ENCODE assay signal across 8 cellular contexts in genomic region chr9:136437839-136438547, GRCh38. TPM values are rescaled to one million over a fixed set of nuclear protein-coding genes. Genes with fewer than 3 reads are reported as not detected.
A peak's percentile ranks its signal among the peaks of the same experiment; 100 is the strongest.
DNase-seq lines count a peak whose midpoint lies in the region; ATAC-seq and TF ChIP-seq lines count a peak whose summit lies in the region.

No MANE protein-coding gene starts in this region.

- no peaks in the 10 kb centered on the region for H3K9me3 ChIP-seq in PC-3 (ENCODE audit: low read length)

- POLR2A ChIA-PET in PC-3 (lab: Charles Lee; ENCODE audit: unreplicated experiment): no interaction called here

- intact Hi-C loops in Calu3 (cut with micrococcal nuclease; ENCODE audit: unreplicated experiment): no loop called here
- intact Hi-C loops in PC-3 (cut with micrococcal nuclease): no loop called here
- intact Hi-C loops in sciatic nerve (cut with DNase I): no loop called here

- ATAC-seq in PC-3 (no peak), GM19463 (IDR thresholded peaks at IDR 0.05; ENCODE audit: unreplicated experiment) (no peak), sciatic nerve (no peak)

- H3K9me3 Mint-ChIP-seq in Calu3 (ENCODE audit: low read depth, unreplicated experiment): no peaks in the 10 kb centered on the region
- H3K9me3 Mint-ChIP-seq in osteocyte (ENCODE audit: unreplicated experiment): no peaks in the 10 kb centered on the region

- H3K36me3 ChIP-seq in PC-3 (ENCODE audit: low read depth, low read length): no peaks in the 10 kb centered on the region

- peak overlapping the region; percentile 87 for H3K4me3 ChIP-seq in PC-3 (ENCODE audit: low read length)
- peak overlapping the region; percentile 65 for H3K4me3 ChIP-seq in epithelial cell of esophagus (ENCODE audit: low read length)

- H3F3A ChIP-seq in PC-3 (ENCODE audit: low read length, unreplicated experiment): no peaks in the 10 kb centered on the region

- peak overlapping the region; percentile 87 for H3K4me2 ChIP-seq in PC-3 (ENCODE audit: low read length)

- H4K20me1 ChIP-seq in PC-3 (ENCODE audit: low read length): peaks cover 8% of the 10 kb centered on the region; the same call in 1 of the 2 replicates

- peak overlapping the region; percentile 59; the same call in 1 of the 2 replicates for H2AFZ ChIP-seq in PC-3 (ENCODE audit: low read length)

- CTCF ChIA-PET in Calu3 (lab: Charles Lee) (no interaction called here), PC-3 (lab: Charles Lee) (no interaction called here)

- H3K4me1 ChIP-seq in PC-3 (ENCODE audit: insufficient read depth, low read length): peaks cover 14% of the 10 kb centered on the region

- peak overlapping the region; percentile 78 for H3K9ac ChIP-seq in PC-3 (ENCODE audit: low read length)

- peaks cover 41% of the 10 kb centered on the region for H3K79me2 ChIP-seq in PC-3 (ENCODE audit: low read length)

- no peaks in the 10 kb centered on the region for H3K27me3 ChIP-seq in PC-3 (ENCODE audit: low read length)

- TF ChIP-seq CTCF in Calu3 (IDR thresholded peaks at IDR 0.05; ENCODE audit: unreplicated experiment) (no peak), PC-3 (conservative IDR thresholded peaks at IDR 0.05; ENCODE audit: low read depth, low read length) (no peak), epithelial cell of esophagus (IDR thresholded peaks at IDR 0.05; ENCODE audit: insufficient read depth, low read depth, low read length, missing control alignments) (no peak), osteocyte (IDR thresholded peaks at IDR 0.05) (no peak)

- H3K27ac ChIP-seq in PC-3 (ENCODE audit: low read length): no peak overlapping the region

- no peaks in the 10 kb centered on the region for H3K9me2 ChIP-seq in PC-3 (replicated peaks; ENCODE audit: low read length)

- H3K27ac Mint-ChIP-seq in Calu3 (ENCODE audit: unreplicated experiment) (no peak overlapping the region), osteocyte (ENCODE audit: unreplicated experiment) (no peak overlapping the region)

- H3K4me1 Mint-ChIP-seq in Calu3 (ENCODE audit: low read depth, unreplicated experiment) (peaks cover 8% of the 10 kb centered on the region), osteocyte (ENCODE audit: unreplicated experiment) (peaks cover 26% of the 10 kb centered on the region)

- peaks cover 41% of the 10 kb centered on the region for H3K36me3 Mint-ChIP-seq in Calu3 (ENCODE audit: insufficient read depth, unreplicated experiment)
- peaks cover 25% of the 10 kb centered on the region for H3K36me3 Mint-ChIP-seq in osteocyte (ENCODE audit: unreplicated experiment)

- H3K27me3 Mint-ChIP-seq in Calu3 (ENCODE audit: unreplicated experiment): no peaks in the 10 kb centered on the region
- H3K27me3 Mint-ChIP-seq in osteocyte (ENCODE audit: unreplicated experiment): no peaks in the 10 kb centered on the region

- H3K4me3 Mint-ChIP-seq in Calu3 (ENCODE audit: low read depth, unreplicated experiment): peak overlapping the region; percentile 72
- peak overlapping the region; percentile 84 for H3K4me3 Mint-ChIP-seq in osteocyte (ENCODE audit: unreplicated experiment)

- BruUV-seq in Calu3 (replicated peaks; lab: Mats Ljungman, UMichigan): TSS peak; percentile 19
- BruUV-seq in PC-3 (replicated peaks; lab: Mats Ljungman, UMichigan): no TSS peak

- no peak for DNase-seq in Calu3
- peak; percentile 3 for DNase-seq in PC-3
- DNase-seq in epithelial cell of esophagus (ENCODE audit: low read depth): peak; percentile 29
- no peak for DNase-seq in osteocyte (ENCODE audit: extremely low spot score, unreplicated experiment)
- no peak for DNase-seq in sciatic nerve (ENCODE audit: low spot score)
- DNase-seq in inferior parietal cortex (ENCODE audit: extremely low spot score): no peak
- no peak for DNase-seq in NCI-H446 (lab: John Stamatoyannopoulos, UW)

RNA-seq across cellular contexts. Expression of gene INPP5E, which starts 1.7 kb away (rescaled TPM):
- 10.9 and 11.3 TPM in 2 replicates for total RNA-seq in Calu3 (2022)
- total RNA-seq in PC-3 (2014; rRNA removed): 10.7 and 12.2 TPM in 2 replicates
- total RNA-seq in osteocyte: 16.0 and 16.7 TPM in 2 replicates
- 18.0 TPM for total RNA-seq in sciatic nerve

RNA-seq across cellular contexts. Expression of gene PMPCA, which starts 27.5 kb away (rescaled TPM):
- total RNA-seq in Calu3 (2022) (44.0 and 46.6 TPM in 2 replicates), PC-3 (2014; rRNA removed) (44.3 and 54.9 TPM in 2 replicates), osteocyte (51.9 and 52.8 TPM in 2 replicates), sciatic nerve (38.9 TPM)

RNA-seq across cellular contexts. Expression of gene ENTR1, which starts 27.6 kb away (rescaled TPM):
- total RNA-seq in Calu3 (2022): 49.7 and 50.2 TPM in 2 replicates
- 32.3 and 38.3 TPM in 2 replicates for total RNA-seq in PC-3 (2014; rRNA removed)
- total RNA-seq in osteocyte: 54.8 and 57.9 TPM in 2 replicates
- 39.7 TPM for total RNA-seq in sciatic nerve

RNA-seq across cellular contexts. Expression of gene SNAPC4, which starts 38.0 kb away (rescaled TPM):
- total RNA-seq in Calu3 (2022) (9.7 and 10.5 TPM in 2 replicates), PC-3 (2014; rRNA removed) (7.5 and 7.8 TPM in 2 replicates), osteocyte (8.9 and 9.9 TPM in 2 replicates), sciatic nerve (9.9 TPM)

RNA-seq across cellular contexts. Expression of gene SEC16A, which starts 44.8 kb away (rescaled TPM):
- 48.9 and 49.6 TPM in 2 replicates for total RNA-seq in Calu3 (2022)
- total RNA-seq in PC-3 (2014; rRNA removed): 28.3 and 33.5 TPM in 2 replicates
- 85.0 and 88.5 TPM in 2 replicates for total RNA-seq in osteocyte
- total RNA-seq in sciatic nerve: 52.2 TPM

Comparison
In these comparisons a context has a peak if more than half of its experiments do, and no peak if none do; other contexts are left out.
1. DNase-seq: peak in PC-3 (single experiment) and epithelial cell of esophagus (single experiment); none in Calu3 (single experiment), osteocyte (single experiment), sciatic nerve (single experiment), inferior parietal cortex (single experiment) and NCI-H446 (0 of 2).